11 cellular contexts compared by ENCODE assay signal in the genomic region with DNA sequence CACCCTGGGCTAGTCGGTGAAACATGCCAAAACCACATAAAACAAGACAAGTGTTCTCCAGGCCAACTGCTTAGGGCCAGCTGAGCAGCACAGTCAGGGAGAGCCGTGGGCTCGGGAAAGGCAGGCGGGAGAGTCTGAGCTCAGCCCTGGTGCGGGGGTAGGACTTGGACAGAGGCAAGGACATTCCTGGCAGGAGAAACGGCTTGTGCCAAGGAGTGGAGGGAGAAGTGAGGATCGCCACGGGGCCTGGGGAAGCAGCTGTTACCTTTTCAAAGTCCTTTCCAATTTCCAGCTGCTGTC. TPM values are rescaled to one million over a fixed set of nuclear protein-coding genes. Genes with fewer than 3 reads are reported as not detected.
DNase-seq lines count a peak whose midpoint lies in the region; ATAC-seq and TF ChIP-seq lines count a peak whose summit lies in the region.
"Had no signal": no experiment of that assay in that cellular context is flagged by ENCODE, and none has a peak within 500 bp of the region (broad histone marks: within the 10 kb centered on the region; RNA-seq: fewer than 3 reads in every experiment).

No MANE protein-coding gene starts in this region.

- H3K9me3 ChIP-seq in muscle layer of colon (ENCODE audit: low read length) (no peaks in the 10 kb centered on the region), vagina (no peaks in the 10 kb centered on the region), spleen (no peaks in the 10 kb centered on the region)
- H3K9me3 ChIP-seq: A549 had no signal

- H3K27me3 ChIP-seq in muscle layer of colon (ENCODE audit: control insufficient read depth in 1 of 2, insufficient read depth in 2 of 2, low read length in 2 of 2), result no peaks in the 10 kb centered on the region
- H3K27me3 ChIP-seq in vagina, result no peaks in the 10 kb centered on the region
- peaks cover 0 to 42% (median 15%) of the 10 kb centered on the region in 7 donors for H3K27me3 ChIP-seq in spleen (replicated peaks in 1 of 7)

- H3K4me1 ChIP-seq in muscle layer of colon (ENCODE audit: insufficient read depth, low read length), result peaks cover 59% of the 10 kb centered on the region
- H3K4me1 ChIP-seq in vagina, result peaks cover 77% of the 10 kb centered on the region
- H3K4me1 ChIP-seq in spleen, result peaks cover 1 to 73% (median 40%) of the 10 kb centered on the region in 6 donors

- H3K4me3 ChIP-seq in muscle layer of colon (ENCODE audit: low read depth in 1 of 2, low read length in 2 of 2) (no peak overlapping the region), vagina (no peak overlapping the region), spleen (no peak overlapping the region)
- H3K4me3 ChIP-seq: A549 had no signal

- H3K4me1 Mint-ChIP-seq in endothelial cell (ENCODE audit: unreplicated experiment), result peaks cover 18% of the 10 kb centered on the region
- H3K4me1 Mint-ChIP-seq in effector memory CD8-positive, alpha-beta T cell (ENCODE audit: low read depth in 2 of 2), result peaks cover 4 to 12% of the 10 kb centered on the region in 2 donors

- H3K27me3 Mint-ChIP-seq in endothelial cell (ENCODE audit: unreplicated experiment), result peaks cover 6% of the 10 kb centered on the region
- peaks cover 35 to 59% of the 10 kb centered on the region in 2 donors for H3K27me3 Mint-ChIP-seq in effector memory CD8-positive, alpha-beta T cell

- peak overlapping the region; percentile 98 for H3K27ac ChIP-seq in muscle layer of colon (ENCODE audit: low read depth, low read length)
- peak overlapping the region; percentile 91 for H3K27ac ChIP-seq in vagina
- H3K27ac ChIP-seq in spleen, result peak overlapping the region in 4 of 8 donors; percentile 2 to 57 (median 41)

- H3K9ac ChIP-seq in muscle layer of colon (ENCODE audit: low read length), result no peak overlapping the region

- intact Hi-C loops in vagina (cut with DNase I), result loop anchor here (2.0 kb wide), 1 partner anchor 137 kb away; no protein-coding TSS in a partner anchor
- intact Hi-C loops in spleen (cut with DNase I; ENCODE audit: low total_unique reads), result no loop called here

- no peak for TF ChIP-seq POLR2A in vagina (IDR thresholded peaks at IDR 0.05)
- no peak for TF ChIP-seq POLR2A in spleen (IDR thresholded peaks at IDR 0.05)

- H3K9me3 Mint-ChIP-seq in endothelial cell (ENCODE audit: unreplicated experiment), result no peaks in the 10 kb centered on the region
- no peaks in the 10 kb centered on the region for H3K9me3 Mint-ChIP-seq in effector memory CD8-positive, alpha-beta T cell

- no peak for ATAC-seq in GM19452 (IDR thresholded peaks at IDR 0.05; ENCODE audit: unreplicated experiment)
- no peak for ATAC-seq in effector memory CD8-positive, alpha-beta T cell (replicated peaks)

- H3K36me3 Mint-ChIP-seq in endothelial cell (ENCODE audit: low read depth, unreplicated experiment), result peaks cover 8% of the 10 kb centered on the region
- peaks cover 5% of the 10 kb centered on the region for H3K36me3 Mint-ChIP-seq in effector memory CD8-positive, alpha-beta T cell (ENCODE audit: insufficient read depth)

- peak overlapping the region; percentile 42 for H3K27ac Mint-ChIP-seq in endothelial cell (ENCODE audit: unreplicated experiment)
- no peak overlapping the region for H3K27ac Mint-ChIP-seq in effector memory CD8-positive, alpha-beta T cell

- H3K36me3 ChIP-seq in muscle layer of colon (ENCODE audit: insufficient read depth, low read length), result peaks cover 19% of the 10 kb centered on the region
- H3K36me3 ChIP-seq in vagina, result peaks cover 0 to 15% of the 10 kb centered on the region in 2 donors
- H3K36me3 ChIP-seq in spleen, result peaks cover 0 to 17% (median 0%) of the 10 kb centered on the region in 6 donors

- WGBS in spleen, 5 donors, result 25 to 28% (median 26%) methylated on average over 8 of the region's 8 CpGs

- peak overlapping the region; percentile 6 for H3K4me3 Mint-ChIP-seq in endothelial cell (ENCODE audit: unreplicated experiment)
- H3K4me3 Mint-ChIP-seq in effector memory CD8-positive, alpha-beta T cell, result no peak overlapping the region

- DNase-seq in NCI-H524 (lab: John Stamatoyannopoulos, UW) (peak; percentile 33), NCI-H524 treated with DMSO at 0.1 percent for 48 hours (lab: John Stamatoyannopoulos, UW) (no peak), endothelial cell (ENCODE audit: low spot score) (no peak), vagina (ENCODE audit: extremely low spot score in 2 of 2) (no peak), spleen (no peak)
- DNase-seq in effector memory CD8-positive, alpha-beta T cell, result no peak
- DNase-seq: activated CD4-positive, CD25-positive, alpha-beta regulatory T cell; NCI-H2081 had no signal

- TF ChIP-seq CTCF in endothelial cell (IDR thresholded peaks at IDR 0.05; ENCODE audit: unreplicated experiment), result no peak
- no peak for TF ChIP-seq CTCF in vagina (IDR thresholded peaks at IDR 0.05)
- TF ChIP-seq CTCF in spleen (IDR thresholded peaks at IDR 0.05 in 8 of 11, conservative IDR thresholded peaks at IDR 0.05 in 3 of 11), result no peak

RNA-seq across cellular contexts. Expression of a gene that starts 4.2 kb away (rescaled TPM):
- total RNA-seq in endothelial cell (ENCODE audit: unreplicated experiment) (44.8 TPM), vagina (38.3 TPM), spleen (10 to 100 TPM; 11.7 to 94.7 (median 38.6) TPM)
- 10 to 100 TPM; 11.1 to 65.9 (median 24.7) TPM for polyA plus RNA-seq in spleen

RNA-seq across cellular contexts. Expression of a gene that starts 51.5 kb away (rescaled TPM):
- 51.0 TPM for total RNA-seq in endothelial cell (ENCODE audit: unreplicated experiment)
- total RNA-seq in vagina, result 28.2 TPM
- total RNA-seq in spleen, result 10 to 100 TPM; 33.1 to 45.8 (median 41.0) TPM
- 10 to 100 TPM; 15.2 to 24.6 (median 15.2) TPM for polyA plus RNA-seq in spleen

Comparison
In these comparisons a context has a peak if more than half of its experiments do, and no peak if none do; other contexts are left out.
1. DNase-seq: peak in NCI-H524 (2 of 2); none in NCI-H524 treated with DMSO at 0.1 percent for 48 hours (single experiment), endothelial cell (single experiment), vagina (0 of 2), effector memory CD8-positive, alpha-beta T cell (0 of 3) and spleen (single experiment).